11 cellular contexts compared by ENCODE assay signal in genomic region chr2:178016612-178017011, GRCh38.
"Had no signal": no experiment of that assay in that cellular context is flagged by ENCODE, and none has a peak within 500 bp of the region (broad histone marks: within the 10 kb centered on the region; RNA-seq: fewer than 3 reads in every experiment).

No MANE protein-coding gene starts in this region.

- FAIRE-seq: H1, H54 had no signal

- H3K27ac ChIP-seq: GM23248 had no signal

- H2AFZ ChIP-seq: GM23248, GM23338 had no signal

- H3K9ac ChIP-seq: GM23248 had no signal

- DNase-seq: GM23248, GOT3, H7, H9, HCEC 1CT, HFFc6 had no signal

- H3K36me3 ChIP-seq: HAP-1 had no signal

- H3K4me2 ChIP-seq: GM23338 had no signal

- ATAC-seq: GM23338, HCT116 had no signal

- H3K4me3 ChIP-seq: GM23248, GM23338, HAP-1 had no signal

- H3K9me3 ChIP-seq: HAP-1 had no signal
